ENCODE assay signal across 8 cellular contexts in the genomic region with DNA sequence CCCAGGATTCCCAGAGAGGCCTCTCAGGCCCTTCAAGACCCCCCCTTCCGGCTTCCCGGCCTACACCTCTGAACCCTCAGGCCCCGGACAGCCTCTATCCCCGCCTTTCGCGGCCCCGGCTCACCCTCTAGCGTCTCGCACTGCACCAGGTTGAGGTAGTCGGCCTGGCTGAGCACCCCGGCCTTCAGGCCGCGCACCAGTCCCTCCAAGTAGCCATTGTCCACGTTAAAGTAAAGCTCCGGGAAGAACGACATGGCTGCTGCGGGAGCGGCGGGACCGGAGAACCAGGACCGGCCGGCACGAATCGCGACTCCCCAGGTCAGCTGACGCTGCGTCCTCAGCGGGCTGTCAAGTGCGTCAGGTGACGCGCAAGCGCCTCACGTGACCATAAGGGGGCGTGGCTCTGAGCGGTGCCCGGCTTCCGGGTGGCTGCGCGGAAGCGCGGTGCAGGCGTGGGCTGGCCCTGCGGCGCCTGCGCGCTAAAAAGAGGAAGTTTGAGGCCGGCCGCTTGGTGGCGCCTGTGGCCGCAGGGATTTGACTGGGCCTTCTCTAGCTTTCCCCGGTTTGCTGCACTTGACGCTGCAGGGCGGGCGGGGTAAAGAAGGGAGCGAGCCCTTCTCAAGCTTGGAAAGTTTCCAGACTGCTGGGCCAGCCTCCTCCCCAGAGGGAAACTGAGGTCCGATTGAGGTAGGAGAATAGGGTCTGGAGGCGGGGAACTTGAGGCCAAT. TPM values are rescaled to one million over a fixed set of nuclear protein-coding genes. Genes with fewer than 3 reads are reported as not detected.
DNase-seq lines count a peak whose midpoint lies in the region; ATAC-seq and TF ChIP-seq lines count a peak whose summit lies in the region.

A gene (minus strand): TSS at position 325 of the 728 bp plus-strand sequence. CDS start 71 bp downstream, at position 254.

- H3K4me1 Mint-ChIP-seq in CD4-positive, alpha-beta T cell (ENCODE audit: low read depth): peaks cover 54% of the 10 kb centered on the region
- H3K4me1 Mint-ChIP-seq in activated CD4-positive, alpha-beta memory T cell treated with anti-CD3 and anti-CD28 coated beads for 36 hours (ENCODE audit: low read depth): peaks cover 43% of the 10 kb centered on the region

- TF ChIP-seq CTCF in CD4-positive, alpha-beta T cell (IDR thresholded peaks at IDR 0.05): peak; percentile 81
- TF ChIP-seq CTCF in dorsolateral prefrontal cortex (IDR thresholded peaks at IDR 0.05 in 54 of 56, conservative IDR thresholded peaks at IDR 0.05 in 2 of 56; ENCODE audit: low read depth in 1 of 56, partially characterized antibody in 56 of 56) (peak; percentile 83 to 100 (median 95)), right lobe of liver (IDR thresholded peaks at IDR 0.05) (peak; percentile 90 to 94 (median 91))

- intact Hi-C loops in CD4-positive, alpha-beta T cell (cut with DNase I, micrococcal nuclease): loop anchor here (2.0 to 5.0 kb wide), 3 partner anchors 41 to 238 kb away; a partner anchor contains a TSS
- intact Hi-C loops in activated CD4-positive, alpha-beta memory T cell treated with anti-CD3 and anti-CD28 coated beads for 36 hours (cut with micrococcal nuclease): loop anchor here (1.0 to 2.0 kb wide), 6 partner anchors 33 to 325 kb away; a partner anchor contains a TSS
- intact Hi-C loops in dorsolateral prefrontal cortex (cut with DNase I): loop anchor here (5.0 kb wide), 3 partner anchors 41 to 81 kb away; a partner anchor contains a TSS
- intact Hi-C loops in right lobe of liver (cut with DNase I): loop anchor here in 1 of 2 donors (10.0 kb wide), 1 partner anchor 56 kb away; no protein-coding TSS in a partner anchor

- peak; percentile 77 for TF ChIP-seq POLR2A in right lobe of liver (IDR thresholded peaks at IDR 0.05)

- ATAC-seq in CD4-positive, alpha-beta T cell (ENCODE audit: poor library complexity): peak; percentile 87
- ATAC-seq in GM19438 (IDR thresholded peaks at IDR 0.05; ENCODE audit: low read depth, unreplicated experiment) (peak; percentile 91), HG03575 (IDR thresholded peaks at IDR 0.05; ENCODE audit: extremely low read depth, insufficient number of reproducible peaks, low FRiP score, unreplicated experiment) (peak; percentile 67), right lobe of liver (peak; percentile 89 to 96 (median 94))

- H3K36me3 Mint-ChIP-seq in CD4-positive, alpha-beta T cell (ENCODE audit: low read depth): peaks cover 32% of the 10 kb centered on the region
- peaks cover 3% of the 10 kb centered on the region for H3K36me3 Mint-ChIP-seq in activated CD4-positive, alpha-beta memory T cell treated with anti-CD3 and anti-CD28 coated beads for 36 hours

- no peaks in the 10 kb centered on the region for H3K27me3 Mint-ChIP-seq in CD4-positive, alpha-beta T cell
- no peaks in the 10 kb centered on the region for H3K27me3 Mint-ChIP-seq in activated CD4-positive, alpha-beta memory T cell treated with anti-CD3 and anti-CD28 coated beads for 36 hours

- H3K9me3 Mint-ChIP-seq in CD4-positive, alpha-beta T cell: no peaks in the 10 kb centered on the region
- no peaks in the 10 kb centered on the region for H3K9me3 Mint-ChIP-seq in activated CD4-positive, alpha-beta memory T cell treated with anti-CD3 and anti-CD28 coated beads for 36 hours

- peaks cover 0 to 51% (median 20%) of the 10 kb centered on the region in 4 donors for H3K4me1 ChIP-seq in right lobe of liver

- peak; percentile 96 to 99 (median 98) for DNase-seq in CD4-positive, alpha-beta T cell
- peak; percentile 98 for DNase-seq in NCI-H82 (lab: John Stamatoyannopoulos, UW)
- DNase-seq in activated CD4-positive, alpha-beta memory T cell treated with anti-CD3 and anti-CD28 coated beads for 36 hours: peak; percentile 99
- DNase-seq in dorsolateral prefrontal cortex: peak; percentile 95 to 99 (median 98)
- peak; percentile 99 for DNase-seq in right lobe of liver
- peak; percentile 97 to 98 for DNase-seq in stimulated activated CD4-positive, alpha-beta T cell treated with anti-CD3 and anti-CD28 coated beads, Interleukin-4, amount 100 ng/mL, for 4 hours

- no peaks in the 10 kb centered on the region for H3K36me3 ChIP-seq in right lobe of liver

- 0% methylated on average over 4 of the region's 57 CpGs for WGBS in right lobe of liver (ENCODE audit: insufficient coverage, low coverage, low lambda C conversion rate, missing lambda C conversion rate)

- H3K9me3 ChIP-seq in CD4-positive, alpha-beta T cell (ENCODE audit: control insufficient read depth, low read length): no peaks in the 10 kb centered on the region
- no peaks in the 10 kb centered on the region for H3K9me3 ChIP-seq in right lobe of liver

- CTCF ChIA-PET in CD4-positive, alpha-beta T cell (lab: Charles Lee): interaction anchor here (0.5 to 2.6 kb wide), 35 partner anchors 10 to 746 kb away, joined by 3 to 48 read pairs (median 4); a partner anchor contains a TSS
- CTCF ChIA-PET in activated CD4-positive, alpha-beta memory T cell treated with anti-CD3 and anti-CD28 coated beads for 36 hours (lab: Charles Lee): interaction anchor here (0.5 to 5.7 kb wide), 33 partner anchors 10 to 463 kb away, joined by 3 to 58 read pairs (median 5); a partner anchor contains a TSS

- H3K4me3 Mint-ChIP-seq in CD4-positive, alpha-beta T cell: peak within 1 kb of the TSS; percentile 98
- peak within 1 kb of the TSS; percentile 99 for H3K4me3 Mint-ChIP-seq in activated CD4-positive, alpha-beta memory T cell treated with anti-CD3 and anti-CD28 coated beads for 36 hours

- H3K4me3 ChIP-seq in dorsolateral prefrontal cortex: peak within 1 kb of the TSS; percentile 60 to 100 (median 96)
- H3K4me3 ChIP-seq in right lobe of liver: peak within 1 kb of the TSS; percentile 80 to 98 (median 95)

- POLR2A ChIA-PET in CD4-positive, alpha-beta T cell (lab: Charles Lee): interaction anchor here (0.6 to 2.2 kb wide), 26 partner anchors 10 to 957 kb away, joined by 3 to 16 read pairs (median 4); a partner anchor contains a TSS
- POLR2A ChIA-PET in activated CD4-positive, alpha-beta memory T cell treated with anti-CD3 and anti-CD28 coated beads for 36 hours (lab: Charles Lee): interaction anchor here (0.7 to 1.9 kb wide), 13 partner anchors 40 to 606 kb away, joined by 3 to 7 read pairs (median 3); a partner anchor contains a TSS

- peak within 1 kb of the TSS; percentile 95 for H3K27ac Mint-ChIP-seq in CD4-positive, alpha-beta T cell
- peak within 1 kb of the TSS; percentile 97 for H3K27ac Mint-ChIP-seq in activated CD4-positive, alpha-beta memory T cell treated with anti-CD3 and anti-CD28 coated beads for 36 hours

- peak within 1 kb of the TSS; percentile 98 for H3K27ac ChIP-seq in CD4-positive, alpha-beta T cell (ENCODE audit: low read depth, low read length)
- H3K27ac ChIP-seq in dorsolateral prefrontal cortex: peak within 1 kb of the TSS; percentile 21 to 99 (median 92)
- H3K27ac ChIP-seq in right lobe of liver: peak within 1 kb of the TSS; percentile 79 to 86 (median 86)

- no peaks in the 10 kb centered on the region for H3K27me3 ChIP-seq in CD4-positive, alpha-beta T cell (ENCODE audit: control insufficient read depth, insufficient read depth, low read length)
- H3K27me3 ChIP-seq in dorsolateral prefrontal cortex (no peaks in the 10 kb centered on the region), right lobe of liver (no peaks in the 10 kb centered on the region)

RNA-seq across cellular contexts. Expression of the gene that starts here (rescaled TPM):
- 10 to 100 TPM; 39.4 to 41.7 TPM for total RNA-seq in CD4-positive, alpha-beta T cell
- total RNA-seq in activated CD4-positive, alpha-beta memory T cell treated with anti-CD3 and anti-CD28 coated beads for 36 hours: 10 to 100 TPM; 25.0 to 26.3 TPM
- total RNA-seq in dorsolateral prefrontal cortex: 100 to 1,000 TPM in 118 of 120 experiments, 10 to 100 TPM in 2; 97.6 to 219 (median 177) TPM
- 10 to 100 TPM; 33.6 to 84.6 (median 47.0) TPM for total RNA-seq in right lobe of liver

Comparison
In these comparisons a context has a peak if more than half of its experiments do, and no peak if none do; other contexts are left out.
1. Peak in every context shown above with its lines: DNase-seq, ATAC-seq, H3K4me3 ChIP-seq and H3K27ac ChIP-seq.